In the genomic region with DNA sequence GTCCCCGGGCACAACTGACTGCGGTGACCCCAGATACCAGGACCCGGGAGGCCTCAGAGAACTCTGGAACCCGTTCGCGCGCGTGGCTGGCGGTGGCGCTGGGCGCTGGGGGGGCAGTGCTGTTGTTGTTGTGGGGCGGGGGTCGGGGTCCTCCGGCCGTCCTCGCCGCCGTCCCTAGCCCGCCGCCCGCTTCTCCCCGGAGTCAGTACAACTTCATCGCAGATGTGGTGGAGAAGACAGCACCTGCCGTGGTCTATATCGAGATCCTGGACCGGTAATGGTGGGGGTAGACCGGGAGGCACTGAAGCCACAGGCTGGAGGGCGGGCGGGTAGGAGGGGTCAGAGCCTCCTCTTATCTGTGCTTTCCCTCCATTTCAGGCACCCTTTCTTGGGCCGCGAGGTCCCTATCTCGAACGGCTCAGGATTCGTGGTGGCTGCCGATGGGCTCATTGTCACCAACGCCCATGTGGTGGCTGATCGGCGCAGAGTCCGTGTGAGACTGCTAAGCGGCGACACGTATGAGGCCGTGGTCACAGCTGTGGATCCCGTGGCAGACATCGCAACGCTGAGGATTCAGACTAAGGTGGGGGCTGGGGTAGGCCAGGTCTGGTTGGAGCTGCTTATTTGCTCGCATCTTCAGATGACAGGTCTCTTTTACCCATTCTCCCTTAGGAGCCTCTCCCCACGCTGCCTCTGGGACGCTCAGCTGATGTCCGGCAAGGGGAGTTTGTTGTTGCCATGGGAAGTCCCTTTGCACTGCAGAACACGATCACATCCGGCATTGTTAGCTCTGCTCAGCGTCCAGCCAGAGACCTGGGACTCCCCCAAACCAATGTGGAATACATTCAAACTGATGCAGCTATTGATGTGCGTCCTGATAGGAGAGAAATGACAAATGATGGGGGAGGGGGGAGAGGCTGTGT, we compare ENCODE assay signal across 8 cellular contexts. TPM values are rescaled to one million over a fixed set of nuclear protein-coding genes. Genes with fewer than 3 reads are reported as not detected.
DNase-seq lines count a peak whose midpoint lies in the region; ATAC-seq, FAIRE-seq and TF ChIP-seq lines count a peak whose summit lies in the region.

No MANE protein-coding gene starts in this region.

- H3K4me3 ChIP-seq in A549 (peak overlapping the region; percentile 57), astrocyte of the cerebellum (ENCODE audit: low read depth, low read length) (peak overlapping the region; percentile 99), iPS-11a (ENCODE audit: low read depth, low read length) (peak overlapping the region; percentile 98), gastrocnemius medialis (peak overlapping the region; percentile 79 to 98 (median 84))

- no peak for TF ChIP-seq CTCF in A549 (IDR thresholded peaks at IDR 0.05)
- no peak for TF ChIP-seq CTCF in astrocyte of the cerebellum (IDR thresholded peaks at IDR 0.05; ENCODE audit: low read depth, low read length, missing control alignments)
- no peak for TF ChIP-seq CTCF in gastrocnemius medialis (IDR thresholded peaks at IDR 0.05 in 4 of 5, conservative IDR thresholded peaks at IDR 0.05 in 1 of 5)

- 19% methylated on average over 52 of the region's 54 CpGs for WGBS in A549 (ENCODE audit: missing lambda C conversion rate)

- H3K27me3 ChIP-seq in gastrocnemius medialis: no peaks in the 10 kb centered on the region

- peak in 1 of 2 experiments; percentile 64 for DNase-seq in A549 (ENCODE audit: low read depth in 1 of 2, low spot score in 1 of 2)
- no peak for DNase-seq in astrocyte of the cerebellum (ENCODE audit: low read depth)
- no peak for DNase-seq in gastrocnemius medialis
- DNase-seq in NCI-H1048 (lab: John Stamatoyannopoulos, UW): no peak

- intact Hi-C loops in gastrocnemius medialis (cut with DNase I; ENCODE audit: low total_unique reads): no loop called here

- TF ChIP-seq POLR2A in A549 (IDR thresholded peaks at IDR 0.05; ENCODE audit: low read length) (no peak), GM18505 (IDR thresholded peaks at IDR 0.05; ENCODE audit: borderline replicate concordance, extremely low read depth, insufficient read depth, insufficient read length) (peak; percentile 72), Raji (IDR thresholded peaks at IDR 0.05; ENCODE audit: insufficient read depth, low read depth, low read length) (peak; percentile 51; the same call in 1 of the 2 replicates), gastrocnemius medialis (IDR thresholded peaks at IDR 0.05) (no peak)

- no peak for TF ChIP-seq EP300 in A549 (IDR thresholded peaks at IDR 0.05)

- in situ Hi-C loops in astrocyte of the cerebellum (cut with HindIII; ENCODE audit: low sequenced_read_pairs): no loop called here
- in situ Hi-C loops in gastrocnemius medialis (cut with MboI; ENCODE audit: low sequenced_read_pairs in 4 of 4): loop anchor here in 2 of 4 donors (5.0 to 25.0 kb wide), 2 partner anchors 48 to 1293 kb away; partner anchors contain the start of genes CCDC142 (in 1 of the 2), CCT7 (in 1 of the 2), PRADC1 (in 1 of the 2) and TTC31 (in 1 of the 2)

- peak overlapping the region; percentile 93 to 96 for H3K27ac ChIP-seq in A549
- peak overlapping the region; percentile 84 to 94 (median 89) for H3K27ac ChIP-seq in gastrocnemius medialis

- peaks cover 0 to 47% of the 10 kb centered on the region in 2 donors for H3K36me3 ChIP-seq in gastrocnemius medialis

- ATAC-seq in A549: peak; percentile 22 to 48; a peak in 5 of 6 replicates
- ATAC-seq in GM18505 (IDR thresholded peaks at IDR 0.05; ENCODE audit: unreplicated experiment): no peak
- peak; percentile 27 for ATAC-seq in HG03097 (IDR thresholded peaks at IDR 0.05; ENCODE audit: low FRiP score, unreplicated experiment)
- ATAC-seq in gastrocnemius medialis: peak; percentile 6 to 7

- CTCF ChIA-PET in A549 (lab: Yijun Ruan, JAX): interaction anchor here (1.4 to 8.5 kb wide), 11 partner anchors 8 to 281 kb away, joined by 4 to 92 read pairs (median 15); partner anchors contain the start of genes CCDC142, LBX2, PCGF1 and TTC31

- TF ChIP-seq RAD21 in A549 (conservative IDR thresholded peaks at IDR 0.05 in 1 of 2, IDR thresholded peaks at IDR 0.05 in 1 of 2): no peak

- no peak for FAIRE-seq in A549 (lab: Jason Lieb, UNC)

- POLR2A ChIA-PET in A549 (lab: Yijun Ruan, JAX): interaction anchor here (0.6 to 1.9 kb wide), 12 partner anchors 8 to 72 kb away, joined by 3 to 11 read pairs (median 5); partner anchors contain the start of genes CCDC142, PCGF1, TTC31 and WBP1

- H3K4me2 ChIP-seq in A549: peak overlapping the region; percentile 92

- H3K4me1 ChIP-seq in A549 (peaks cover 17% of the 10 kb centered on the region), gastrocnemius medialis (peaks cover 19 to 28% of the 10 kb centered on the region in 2 donors)

- H3K9me3 ChIP-seq in A549 (no peaks in the 10 kb centered on the region), gastrocnemius medialis (no peaks in the 10 kb centered on the region)

TF ChIP-seq in A549, 52 proteins besides CTCF, POLR2A, EP300 and RAD21:
- TF ChIP-seq RNF2 (IDR thresholded peaks at IDR 0.05; ENCODE audit: borderline replicate concordance, low read depth): no peak
- peak; percentile 85 for TF ChIP-seq E2F6 (IDR thresholded peaks at IDR 0.05; ENCODE audit: borderline replicate concordance, low read depth)
- TF ChIP-seq HEYL (CRISPR knock-in tag; IDR thresholded peaks at IDR 0.05): no peak
- TF ChIP-seq, protein P1, sequence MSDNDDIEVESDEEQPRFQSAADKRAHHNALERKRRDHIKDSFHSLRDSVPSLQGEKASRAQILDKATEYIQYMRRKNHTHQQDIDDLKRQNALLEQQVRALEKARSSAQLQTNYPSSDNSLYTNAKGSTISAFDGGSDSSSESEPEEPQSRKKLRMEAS (IDR thresholded peaks at IDR 0.05): peak; percentile 71; the same call in 1 of the 2 replicates
- no peak for TF ChIP-seq MYC (IDR thresholded peaks at IDR 0.05; ENCODE audit: borderline replicate concordance, low read length)

RNA-seq across cellular contexts. Expression of gene HTRA2, which starts 0.8 kb away (rescaled TPM):
- polyA plus RNA-seq in A549 (2011; rRNA removed): 28.7 and 33.7 TPM in 2 replicates
- 58.3 and 59.8 TPM in 2 replicates for polyA plus RNA-seq in A549 (2012; cell fraction: cytosol; rRNA removed)
- 77.1 and 87.8 TPM in 2 replicates for polyA plus RNA-seq in A549 (2012; cell fraction: nucleus; rRNA removed)
- polyA plus RNA-seq in A549 (2017; fragmentation: RNase III; extraction: RNeasy Plus Mini Kit Qiagen cat#74134 plus additional on column Dnase treatment): 33.6 to 36.5 TPM (median 34.0 TPM) in 3 replicates
- 36.0 and 41.3 TPM in 2 replicates for polyA minus RNA-seq in A549 (2011; rRNA and poly(A)+ RNA removed)
- 10 to 100 TPM; 24.2 to 38.5 (median 29.4) TPM for total RNA-seq in gastrocnemius medialis

RNA-seq across cellular contexts. Expression of gene AUP1, which starts 1.0 kb away (rescaled TPM):
- polyA plus RNA-seq in A549 (2011; rRNA removed) (129 and 181 TPM in 2 replicates), A549 (2017; fragmentation: RNase III; extraction: RNeasy Plus Mini Kit Qiagen cat#74134 plus additional on column Dnase treatment) (160 to 164 TPM (median 163 TPM) in 3 replicates)
- 262 and 310 TPM in 2 replicates for polyA plus RNA-seq in A549 (2012; cell fraction: cytosol; rRNA removed)
- 733 and 769 TPM in 2 replicates for polyA plus RNA-seq in A549 (2012; cell fraction: nucleus; rRNA removed)
- 182 and 216 TPM in 2 replicates for polyA minus RNA-seq in A549 (2011; rRNA and poly(A)+ RNA removed)
- 100 to 1,000 TPM; 112 to 148 (median 115) TPM for total RNA-seq in gastrocnemius medialis

RNA-seq across cellular contexts. Expression of gene DQX1, which starts 4.5 kb away (rescaled TPM):
- polyA plus RNA-seq in A549 (2011; rRNA removed) (0.39 and 0.42 TPM in 2 replicates), A549 (2017; fragmentation: RNase III; extraction: RNeasy Plus Mini Kit Qiagen cat#74134 plus additional on column Dnase treatment) (0.09 to 0.21 TPM (median 0.15 TPM) in 3 replicates)
- 0.25 and 0.27 TPM in 2 replicates for polyA plus RNA-seq in A549 (2012; cell fraction: cytosol; rRNA removed)
- 1.8 and 2.2 TPM in 2 replicates for polyA plus RNA-seq in A549 (2012; cell fraction: nucleus; rRNA removed)
- 0.21 and 0.63 TPM in 2 replicates for polyA minus RNA-seq in A549 (2011; rRNA and poly(A)+ RNA removed)
- under 1 TPM in 1 of 4 donors, not detected in 3; 0.24 TPM for total RNA-seq in gastrocnemius medialis

RNA-seq across cellular contexts. Expression of gene TLX2, which starts 16.2 kb away (rescaled TPM):
- 0.05 TPM in 1 of 2 replicates, not detected in the other for polyA plus RNA-seq in A549 (2011; rRNA removed)
- 0.17 and 0.38 TPM in 2 replicates for polyA plus RNA-seq in A549 (2012; cell fraction: cytosol; rRNA removed)
- 0.33 and 0.54 TPM in 2 replicates for polyA plus RNA-seq in A549 (2012; cell fraction: nucleus; rRNA removed)
- 0.37 to 0.58 TPM (median 0.39 TPM) in 3 replicates for polyA plus RNA-seq in A549 (2017; fragmentation: RNase III; extraction: RNeasy Plus Mini Kit Qiagen cat#74134 plus additional on column Dnase treatment)
- polyA minus RNA-seq in A549 (2011; rRNA and poly(A)+ RNA removed): 0.15 TPM in 1 of 2 replicates, not detected in the other
- not detected for total RNA-seq in gastrocnemius medialis

RNA-seq across cellular contexts. Expression of gene PCGF1, which starts 23.0 kb away (rescaled TPM):
- polyA plus RNA-seq in A549 (2011; rRNA removed) (53.6 and 55.3 TPM in 2 replicates), A549 (2017; fragmentation: RNase III; extraction: RNeasy Plus Mini Kit Qiagen cat#74134 plus additional on column Dnase treatment) (32.2 to 38.1 TPM (median 32.8 TPM) in 3 replicates)
- polyA plus RNA-seq in A549 (2012; cell fraction: cytosol; rRNA removed): 42.9 and 51.6 TPM in 2 replicates
- polyA plus RNA-seq in A549 (2012; cell fraction: nucleus; rRNA removed): 32.8 and 45.5 TPM in 2 replicates
- 74.3 and 112 TPM in 2 replicates for polyA minus RNA-seq in A549 (2011; rRNA and poly(A)+ RNA removed)
- 10 to 100 TPM; 14.2 to 23.6 (median 20.0) TPM for total RNA-seq in gastrocnemius medialis

Comparison
In these comparisons a context has a peak if more than half of its experiments do, and no peak if none do; other contexts are left out.
1. POLR2A ChIP-seq: peak in GM18505 (single experiment) and Raji (single experiment); none in A549 (single experiment) and gastrocnemius medialis (0 of 2).
2. Peak in every context shown above with its lines, with median percentiles within 50 percentile points of each other: H3K4me3 ChIP-seq.